ENCODE assay signal across 12 cellular contexts in the genomic region with DNA sequence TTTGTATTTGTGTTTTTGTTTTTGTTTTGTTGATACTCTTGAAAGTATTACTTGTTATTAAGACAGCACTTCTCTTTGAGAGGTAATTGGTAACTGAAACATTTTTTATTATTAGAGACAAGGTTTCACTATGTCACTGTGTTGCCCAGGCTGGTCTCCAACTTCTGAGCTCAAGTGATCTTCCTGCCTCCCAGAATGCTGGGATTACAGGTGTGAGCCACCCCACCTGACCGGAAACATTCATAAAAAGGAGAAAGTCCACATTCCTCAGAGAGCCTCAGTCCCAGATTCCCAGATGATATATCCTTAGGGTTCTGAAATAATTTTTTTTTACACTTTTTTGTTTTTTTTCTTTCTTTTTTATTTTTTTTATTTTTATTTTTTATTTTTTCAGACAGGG. TPM values are rescaled to one million over a fixed set of nuclear protein-coding genes. Genes with fewer than 3 reads are reported as not detected.
DNase-seq lines count a peak whose midpoint lies in the region; ATAC-seq and TF ChIP-seq lines count a peak whose summit lies in the region.
"Had no signal": no experiment of that assay in that cellular context is flagged by ENCODE, and none has a peak within 500 bp of the region (broad histone marks: within the 10 kb centered on the region; RNA-seq: fewer than 3 reads in every experiment).

No MANE protein-coding gene starts in this region.

- ATAC-seq in activated CD4-positive, alpha-beta T cell treated with anti-CD3 and anti-CD28 coated beads for 36 hours, result no peak
- ATAC-seq in T-cell (replicated peaks in 1 of 4) (no peak), GM21576 (IDR thresholded peaks at IDR 0.05; ENCODE audit: unreplicated experiment) (no peak)
- ATAC-seq: K562, Panc1 had no signal

- peaks cover 44% of the 10 kb centered on the region for H3K4me1 Mint-ChIP-seq in activated CD4-positive, alpha-beta T cell treated with anti-CD3 and anti-CD28 coated beads for 36 hours
- H3K4me1 Mint-ChIP-seq in T-cell (peaks cover 17 to 34% (median 29%) of the 10 kb centered on the region in 3 donors), nephron progenitor cell (peaks cover 63% of the 10 kb centered on the region)

- peak overlapping the region; percentile 51 for H3K27ac Mint-ChIP-seq in activated CD4-positive, alpha-beta T cell treated with anti-CD3 and anti-CD28 coated beads for 36 hours
- peak overlapping the region in 1 of 2 donors; percentile 16 for H3K27ac Mint-ChIP-seq in T-cell
- peak overlapping the region; percentile 54 for H3K27ac Mint-ChIP-seq in nephron progenitor cell

- CTCF ChIA-PET in activated CD4-positive, alpha-beta T cell treated with anti-CD3 and anti-CD28 coated beads for 36 hours (lab: Charles Lee), result interaction anchor here (0.9 to 2.6 kb wide), 2 partner anchors 10 to 274 kb away, joined by 4 to 13 read pairs; no protein-coding TSS in a partner anchor
- CTCF ChIA-PET in T-cell (lab: Charles Lee), result no interaction called here

- no peak for TF ChIP-seq CTCF in nephron progenitor cell (IDR thresholded peaks at IDR 0.05)

- peaks cover 8% of the 10 kb centered on the region for H3K36me3 Mint-ChIP-seq in activated CD4-positive, alpha-beta T cell treated with anti-CD3 and anti-CD28 coated beads for 36 hours (ENCODE audit: low read depth)
- no peaks in the 10 kb centered on the region for H3K36me3 Mint-ChIP-seq in T-cell
- peaks cover 7% of the 10 kb centered on the region for H3K36me3 Mint-ChIP-seq in nephron progenitor cell (ENCODE audit: low read depth)

- H3K9me3 Mint-ChIP-seq in activated CD4-positive, alpha-beta T cell treated with anti-CD3 and anti-CD28 coated beads for 36 hours (ENCODE audit: low read depth), result no peaks in the 10 kb centered on the region
- H3K9me3 Mint-ChIP-seq in T-cell (no peaks in the 10 kb centered on the region), nephron progenitor cell (no peaks in the 10 kb centered on the region)

- no peak for DNase-seq in activated CD4-positive, alpha-beta T cell treated with anti-CD3 and anti-CD28 coated beads for 36 hours
- no peak for DNase-seq in activated CD4-positive, alpha-beta T cell treated with anti-CD3 and anti-CD28 coated beads, Interleukin-2, amount 50 U/mL, for 1 hour
- DNase-seq in T-cell, result no peak
- no peak for DNase-seq in nephron progenitor cell
- no peak for DNase-seq in SKM-1 treated with dmso at 0.1 percent for 144 hours (lab: John Stamatoyannopoulos, UW; ENCODE audit: unreplicated experiment)
- DNase-seq: activated naive CD4-positive, alpha-beta T cell treated with anti-CD3 and anti-CD28 coated beads, Interleukin-2, amount 50 U/mL, for 16 hours; DMS79; dorsolateral prefrontal cortex had no signal

- no peak overlapping the region for H3K4me3 Mint-ChIP-seq in activated CD4-positive, alpha-beta T cell treated with anti-CD3 and anti-CD28 coated beads for 36 hours
- H3K4me3 Mint-ChIP-seq in T-cell (peak overlapping the region in 2 of 3 donors; percentile 37 to 53), nephron progenitor cell (peak overlapping the region; percentile 70)

- intact Hi-C loops in activated CD4-positive, alpha-beta T cell treated with anti-CD3 and anti-CD28 coated beads for 36 hours (cut with DNase I, micrococcal nuclease), result loop anchor here (5.0 to 10.0 kb wide), 3 partner anchors 53 to 769 kb away; a partner anchor contains a TSS

- POLR2A ChIA-PET in activated CD4-positive, alpha-beta T cell treated with anti-CD3 and anti-CD28 coated beads for 36 hours (lab: Charles Lee), result interaction anchor here (0.6 kb wide), 2 partner anchors 252 to 705 kb away, joined by 4 to 5 read pairs; no protein-coding TSS in a partner anchor
- POLR2A ChIA-PET in T-cell (lab: Charles Lee), result no interaction called here

- no peaks in the 10 kb centered on the region for H3K27me3 Mint-ChIP-seq in activated CD4-positive, alpha-beta T cell treated with anti-CD3 and anti-CD28 coated beads for 36 hours
- H3K27me3 Mint-ChIP-seq in T-cell, result no peaks in the 10 kb centered on the region
- peaks cover 2% of the 10 kb centered on the region for H3K27me3 Mint-ChIP-seq in nephron progenitor cell (ENCODE audit: low read depth, poor library complexity)

RNA-seq across cellular contexts. Expression of a gene that starts 2.7 kb away (rescaled TPM):
- total RNA-seq in activated CD4-positive, alpha-beta T cell treated with anti-CD3 and anti-CD28 coated beads for 36 hours, result 10 to 100 TPM; 82.3 to 96.8 TPM
- 10 to 100 TPM; 22.3 to 35.2 (median 30.8) TPM for total RNA-seq in T-cell

RNA-seq across cellular contexts. Expression of a gene that starts 25.8 kb away (rescaled TPM):
- 1 to 10 TPM; 2.7 to 3.6 TPM for total RNA-seq in activated CD4-positive, alpha-beta T cell treated with anti-CD3 and anti-CD28 coated beads for 36 hours
- 1 to 10 TPM in 3 of 5 donors, under 1 TPM in 2; 0.51 to 1.8 (median 1.0) TPM for total RNA-seq in T-cell
- total RNA-seq: temporal lobe had no signal

RNA-seq across cellular contexts. Expression of a gene that starts 38.0 kb away (rescaled TPM):
- total RNA-seq in activated CD4-positive, alpha-beta T cell treated with anti-CD3 and anti-CD28 coated beads for 36 hours, result 10 to 100 TPM in 1 of 2 experiments, 1 to 10 TPM in 1; 8.7 to 15.3 TPM
- 10 to 100 TPM in 2 of 5 donors, 1 to 10 TPM in 3; 6.1 to 11.4 (median 9.5) TPM for total RNA-seq in T-cell

RNA-seq across cellular contexts. Expression of a gene that starts 54.4 kb away (rescaled TPM):
- 10 to 100 TPM; 15.8 to 21.3 TPM for total RNA-seq in activated CD4-positive, alpha-beta T cell treated with anti-CD3 and anti-CD28 coated beads for 36 hours
- total RNA-seq in T-cell, result 10 to 100 TPM; 21.2 to 34.3 (median 31.5) TPM

RNA-seq across cellular contexts. Expression of a gene that starts 54.6 kb away (rescaled TPM):
- total RNA-seq in activated CD4-positive, alpha-beta T cell treated with anti-CD3 and anti-CD28 coated beads for 36 hours, result 10 to 100 TPM in 1 of 2 experiments, 1 to 10 TPM in 1; 8.6 to 15.5 TPM
- 10 to 100 TPM; 19.2 to 40.4 (median 37.2) TPM for total RNA-seq in T-cell
